35 cellular contexts compared by ENCODE assay signal in the genomic region with DNA sequence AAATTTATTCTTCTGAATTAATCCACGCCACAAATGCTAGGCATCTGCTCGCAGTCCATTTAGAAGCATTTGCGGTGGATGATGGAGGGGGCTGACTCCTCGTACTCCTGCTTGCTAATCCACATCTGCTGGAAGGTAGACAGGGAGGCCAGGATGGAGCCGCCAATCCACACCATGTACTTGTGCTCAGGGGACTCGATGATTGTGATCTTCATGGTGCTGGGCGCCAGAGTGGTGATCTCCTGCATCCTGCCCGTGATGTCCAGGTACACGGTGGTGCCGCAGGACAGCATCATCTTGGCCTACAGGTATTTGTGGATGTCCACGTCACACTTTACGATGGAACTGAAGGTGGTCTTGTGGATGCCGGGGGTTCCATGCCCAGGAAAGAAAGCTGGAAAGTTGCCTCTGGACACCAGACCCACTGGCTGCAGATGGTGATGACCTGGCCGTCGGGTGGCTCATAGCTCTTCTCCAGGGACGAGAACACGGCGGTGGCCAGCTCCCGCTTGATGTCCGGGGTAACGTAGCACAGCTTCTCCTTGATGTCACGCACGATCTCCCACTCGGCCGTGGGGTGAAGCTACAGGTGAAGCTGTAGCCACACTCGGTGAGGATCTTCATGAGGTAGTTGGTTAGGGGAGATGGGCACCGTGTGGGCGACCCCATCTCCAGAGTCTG.
"Had no signal": no experiment of that assay in that cellular context is flagged by ENCODE, and none has a peak within 500 bp of the region (broad histone marks: within the 10 kb centered on the region; RNA-seq: fewer than 3 reads in every experiment).

No MANE protein-coding gene starts in this region.

- ATAC-seq: activated T-cell treated with anti-CD3 and anti-CD28 coated beads, Interleukin-2, amount 50 U/mL, for 4 hours; body of pancreas had no signal

- DNase-seq: activated B cell treated with CpG ODN at 0.5 μM for 24 hours; activated CD4-positive, alpha-beta memory T cell treated with anti-CD3 and anti-CD28 coated beads for 36 hours; activated CD4-positive, alpha-beta T cell treated with anti-CD3 and anti-CD28 coated beads for 4 hours; activated CD4-positive, alpha-beta T cell treated with anti-CD3 and anti-CD28 coated beads, Interleukin-2, amount 10 ng/mL, durations not matched to agents 24 days and 14 days; activated CD4-positive, alpha-beta T cell treated with anti-CD3 and anti-CD28 coated beads, Interleukin-2, amount 50 U/mL, for 1 hour; activated CD4-positive, alpha-beta T cell treated with anti-CD3 and anti-CD28 coated beads, Interleukin-2, amount 50 U/mL, for 4 hours; activated CD4-positive, CD25-positive, alpha-beta regulatory T cell treated with anti-CD3 and anti-CD28 coated beads, Interleukin-2, amount 50 U/mL, for 72 hours; activated CD8-positive, alpha-beta memory T cell treated with anti-CD3 and anti-CD28 coated beads, Interleukin-2, amount 50 U/mL, for 4 hours; activated effector memory CD4-positive, alpha-beta T cell treated with anti-CD3 and anti-CD28 coated beads, Interleukin-2, amount 50 U/mL, for 16 hours; activated gamma-delta T cell treated with Interleukin-2 at 50 U/mL for 16 hours; activated naive CD4-positive, alpha-beta T cell; activated naive CD4-positive, alpha-beta T cell treated with anti-CD3 and anti-CD28 coated beads for 36 hours; activated naive CD4-positive, alpha-beta T cell treated with anti-CD3 and anti-CD28 coated beads, Interleukin-2, amount 50 U/mL, for 16 hours; activated naive CD8-positive, alpha-beta T cell treated with anti-CD3 and anti-CD28 coated beads for 36 hours; activated T-cell treated with anti-CD3 and anti-CD28 coated beads for 4 hours; activated T-cell treated with anti-CD3 and anti-CD28 coated beads, Interleukin-2, amount 50 U/mL, for 1 hour; activated T-cell treated with anti-CD3 and anti-CD28 coated beads, Interleukin-2, amount 50 U/mL, for 4 hours; activated T-cell treated with anti-CD3 and anti-CD28 coated beads, Interleukin-2, amount 50 U/mL, for 72 hours; adrenal gland; amniotic stem cell; aorta; body of pancreas; brain microvascular endothelial cell; central memory CD4-positive, alpha-beta T cell; T-helper 2 cell; T-helper 9 cell had no signal

- H3K36me3 Mint-ChIP-seq: activated naive CD8-positive, alpha-beta T cell treated with anti-CD3 and anti-CD28 coated beads for 36 hours had no signal

- H3K27me3 ChIP-seq: adrenal gland, body of pancreas, brain microvascular endothelial cell, breast epithelium had no signal

- H3K4me3 Mint-ChIP-seq: activated B cell treated with CpG ODN at 0.5 μM for 24 hours; activated CD4-positive, alpha-beta memory T cell treated with anti-CD3 and anti-CD28 coated beads for 36 hours; activated CD4-positive, alpha-beta T cell treated with anti-CD3 and anti-CD28 coated beads, Interleukin-2, amount 10 ng/mL, durations not matched to agents 24 days and 14 days; activated CD8-positive, alpha-beta T cell treated with anti-CD3 and anti-CD28 coated beads for 36 hours; activated naive CD4-positive, alpha-beta T cell treated with anti-CD3 and anti-CD28 coated beads for 36 hours; activated naive CD8-positive, alpha-beta T cell treated with anti-CD3 and anti-CD28 coated beads for 36 hours; activated T-cell treated with anti-CD3 and anti-CD28 coated beads, Interleukin-2, amount 50 U/mL, for 4 hours; activated T-cell treated with anti-CD3 and anti-CD28 coated beads, Interleukin-2, amount 50 U/mL, for 72 hours; activated T-helper 1 cell treated with anti-CD3 and anti-CD28 coated beads, Interleukin-12 subunit alpha, Interleukin-12 subunit beta, Interleukin-2, Interleukin-4 antibody, amounts not matched to agents 30 ng/mL and 10 ng/mL and 1 ng/mL, durations not matched to agents 14 hours and 24 hours and 36 hours; activated T-helper 17 cell treated with anti-CD3 and anti-CD28 coated beads, Interleukin-2, amount 50 U/mL, for 72 hours; T-helper 2 cell treated with Interferon-gamma antibody and Interleukin-4, amounts not matched to agents 5 μg/mL and 100 μg/mL, for 36 hours had no signal

- H3K4me3 ChIP-seq: adrenal gland, body of pancreas, breast epithelium had no signal

- H3K27me3 Mint-ChIP-seq: activated CD4-positive, alpha-beta memory T cell treated with anti-CD3 and anti-CD28 coated beads for 36 hours; activated CD4-positive, alpha-beta T cell treated with anti-CD3 and anti-CD28 coated beads, Interleukin-2, amount 10 ng/mL, durations not matched to agents 24 days and 14 days; activated CD8-positive, alpha-beta T cell treated with anti-CD3 and anti-CD28 coated beads for 36 hours; activated naive CD8-positive, alpha-beta T cell treated with anti-CD3 and anti-CD28 coated beads for 36 hours; activated T-helper 17 cell treated with anti-CD3 and anti-CD28 coated beads, Interleukin-2, amount 50 U/mL, for 72 hours had no signal

- H3K4me1 Mint-ChIP-seq: activated B cell treated with CpG ODN at 0.5 μM for 24 hours; activated CD4-positive, alpha-beta T cell treated with anti-CD3 and anti-CD28 coated beads, Interleukin-2, amount 10 ng/mL, durations not matched to agents 24 days and 14 days; activated naive CD8-positive, alpha-beta T cell treated with anti-CD3 and anti-CD28 coated beads for 36 hours; activated T-helper 17 cell treated with anti-CD3 and anti-CD28 coated beads, Interleukin-2, amount 50 U/mL, for 72 hours had no signal

- FAIRE-seq: astrocyte, TTC549 had no signal

- H3K27ac Mint-ChIP-seq: activated B cell treated with CpG ODN at 0.5 μM for 24 hours; activated CD4-positive, alpha-beta memory T cell treated with anti-CD3 and anti-CD28 coated beads for 36 hours; activated CD4-positive, alpha-beta T cell treated with anti-CD3 and anti-CD28 coated beads, Interleukin-2, amount 10 ng/mL, durations not matched to agents 24 days and 14 days; activated CD8-positive, alpha-beta T cell treated with anti-CD3 and anti-CD28 coated beads for 36 hours; activated naive CD4-positive, alpha-beta T cell treated with anti-CD3 and anti-CD28 coated beads for 36 hours; activated naive CD4-positive, alpha-beta T cell treated with anti-CD3 and anti-CD28 coated beads, Interleukin-2, amount 50 U/mL, for 72 hours; activated naive CD8-positive, alpha-beta T cell treated with anti-CD3 and anti-CD28 coated beads for 36 hours; activated T-cell treated with anti-CD3 and anti-CD28 coated beads, Interleukin-2, amount 50 U/mL, for 72 hours; activated T-helper 1 cell treated with anti-CD3 and anti-CD28 coated beads, Interleukin-12 subunit alpha, Interleukin-12 subunit beta, Interleukin-2, Interleukin-4 antibody, amounts not matched to agents 30 ng/mL and 10 ng/mL and 1 ng/mL, durations not matched to agents 14 hours and 24 hours and 36 hours; activated T-helper 17 cell treated with anti-CD3 and anti-CD28 coated beads, Interleukin-2, amount 50 U/mL, for 72 hours; T-helper 2 cell treated with Interferon-gamma antibody and Interleukin-4, amounts not matched to agents 5 μg/mL and 100 μg/mL, for 36 hours had no signal

- H3K9me3 ChIP-seq: body of pancreas had no signal

- H3K27ac ChIP-seq: adrenal gland, body of pancreas, brain microvascular endothelial cell, breast epithelium, VCaP had no signal

- H3K36me3 ChIP-seq: adrenal gland, brain microvascular endothelial cell, breast epithelium had no signal

- H3K4me1 ChIP-seq: adrenal gland, body of pancreas, breast epithelium had no signal

- H3K9me3 Mint-ChIP-seq: activated T-helper 17 cell treated with anti-CD3 and anti-CD28 coated beads, Interleukin-2, amount 50 U/mL, for 72 hours had no signal
